16 cellular contexts compared by ENCODE assay signal in the genomic region with DNA sequence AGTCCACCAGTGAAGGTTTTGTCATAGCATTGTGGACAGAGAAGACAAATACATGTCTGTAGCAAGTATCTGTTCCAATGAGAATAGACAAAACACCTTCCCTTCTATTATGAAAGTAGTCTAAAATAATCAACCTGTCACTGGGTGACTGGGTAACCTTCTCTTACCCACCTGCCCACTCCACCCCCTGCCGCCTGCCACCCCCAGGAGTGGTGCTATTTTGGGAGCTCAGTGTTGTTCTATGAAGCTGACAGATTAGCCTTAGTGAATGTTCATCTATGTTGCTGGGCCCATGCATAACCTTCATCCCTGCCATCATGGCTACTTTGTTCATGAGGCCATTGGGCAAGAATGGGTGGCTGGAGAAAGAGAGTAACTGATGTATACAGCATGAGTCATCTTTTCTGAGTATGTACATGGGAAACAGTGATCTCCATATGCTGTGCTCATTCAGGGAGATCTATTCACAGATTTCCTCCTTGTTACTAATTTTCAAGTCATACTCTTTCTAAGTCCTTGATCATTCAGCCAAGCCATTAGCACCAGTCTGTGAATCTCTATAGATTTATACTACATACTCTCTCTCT. TPM values are rescaled to one million over a fixed set of nuclear protein-coding genes. Genes with fewer than 3 reads are reported as not detected.
DNase-seq lines count a peak whose midpoint lies in the region; ATAC-seq, FAIRE-seq and TF ChIP-seq lines count a peak whose summit lies in the region.
"Had no signal": no experiment of that assay in that cellular context is flagged by ENCODE, and none has a peak within 500 bp of the region (broad histone marks: within the 10 kb centered on the region; RNA-seq: fewer than 3 reads in every experiment).

No MANE protein-coding gene starts in this region.

- FAIRE-seq in endothelial cell of umbilical vein (lab: Jason Lieb, UNC), result no peak
- peak; percentile 84 for FAIRE-seq in keratinocyte (lab: Jason Lieb, UNC)
- FAIRE-seq: G401.6, GM12891 had no signal

- no peak overlapping the region for H3K9ac ChIP-seq in PC-3 (ENCODE audit: low read length)
- H3K9ac ChIP-seq in endothelial cell of umbilical vein (replicated peaks; ENCODE audit: extremely low read depth, insufficient read depth, low read length), result no peak overlapping the region
- H3K9ac ChIP-seq in keratinocyte (ENCODE audit: control insufficient read depth, extremely low read depth, insufficient read depth, low read length), result no peak overlapping the region
- H3K9ac ChIP-seq: BLaER1 had no signal

- H3K9me1 ChIP-seq in endothelial cell of umbilical vein (replicated peaks; ENCODE audit: control insufficient read depth, extremely low read depth, insufficient read depth, low read length) (no peaks in the 10 kb centered on the region), keratinocyte (ENCODE audit: control insufficient read depth, extremely low read depth, insufficient read depth, low read length) (no peaks in the 10 kb centered on the region)

- no peak overlapping the region for H3K4me3 ChIP-seq in PC-3 (ENCODE audit: low read length)
- no peak overlapping the region for H3K4me3 ChIP-seq in endothelial cell of umbilical vein (replicated peaks in 1 of 3; ENCODE audit: insufficient read depth in 1 of 3, low read depth in 1 of 3, low read length in 3 of 3)
- no peak overlapping the region for H3K4me3 ChIP-seq in keratinocyte (ENCODE audit: control insufficient read depth in 2 of 3, extremely low read depth in 1 of 3, insufficient read depth in 2 of 3, low read depth in 1 of 3, low read length in 3 of 3)
- H3K4me3 ChIP-seq in hepatocyte, result no peak overlapping the region
- H3K4me3 ChIP-seq: BLaER1, GM23338, Peyer's patch, SJCRH30 had no signal

- BruUV-seq in PC-3 (replicated peaks; lab: Mats Ljungman, UMichigan) (no TSS peak), endothelial cell of umbilical vein (replicated peaks; lab: Mats Ljungman, UMichigan) (no TSS peak)

- WGBS in hepatocyte (ENCODE audit: low lambda C conversion rate, missing lambda C conversion rate), result 100% methylated on average over 1 of the region's 1 CpG

- H3K4me2 ChIP-seq in PC-3 (ENCODE audit: low read length) (no peak overlapping the region), endothelial cell of umbilical vein (ENCODE audit: insufficient read depth, low read length) (no peak overlapping the region), keratinocyte (ENCODE audit: control insufficient read depth, extremely low read depth, insufficient read depth, low read depth, low read length) (no peak overlapping the region), hepatocyte (no peak overlapping the region)
- H3K4me2 ChIP-seq: BLaER1, GM23338 had no signal

- POLR2A ChIA-PET in PC-3 (lab: Charles Lee; ENCODE audit: unreplicated experiment) (no interaction called here), endothelial cell of umbilical vein (lab: Charles Lee) (no interaction called here)

- TF ChIP-seq CTCF in PC-3 (conservative IDR thresholded peaks at IDR 0.05; ENCODE audit: low read depth, low read length) (no peak), endothelial cell of umbilical vein (IDR thresholded peaks at IDR 0.05; ENCODE audit: extremely low read depth in 1 of 2, insufficient read depth in 1 of 2, low read depth in 1 of 2, low read length in 2 of 2) (no peak), keratinocyte (optimal IDR thresholded peaks at IDR 0.05 in 1 of 3, IDR thresholded peaks at IDR 0.05 in 1 of 3, conservative IDR thresholded peaks at IDR 0.05 in 1 of 3; ENCODE audit: extremely low read depth in 1 of 3, insufficient read depth in 2 of 3, low read length in 3 of 3) (no peak), hepatocyte (IDR thresholded peaks at IDR 0.05; ENCODE audit: poor library complexity) (no peak)

- H3K27me3 ChIP-seq in PC-3 (ENCODE audit: low read length) (peaks cover 32% of the 10 kb centered on the region), endothelial cell of umbilical vein (ENCODE audit: control insufficient read depth in 2 of 2, insufficient read depth in 2 of 2, low read length in 2 of 2) (no peaks in the 10 kb centered on the region), keratinocyte (ENCODE audit: control insufficient read depth, extremely low read depth, insufficient read depth, low read length) (no peaks in the 10 kb centered on the region), hepatocyte (no peaks in the 10 kb centered on the region)
- H3K27me3 ChIP-seq: BLaER1, Peyer's patch, SJCRH30 had no signal

- H3K27ac ChIP-seq in PC-3 (ENCODE audit: low read length), result no peak overlapping the region
- no peak overlapping the region for H3K27ac ChIP-seq in endothelial cell of umbilical vein (ENCODE audit: insufficient read depth, low read depth, low read length)
- H3K27ac ChIP-seq in keratinocyte (ENCODE audit: control insufficient read depth, insufficient read depth, low read length), result no peak overlapping the region
- H3K27ac ChIP-seq in hepatocyte, result no peak overlapping the region
- H3K27ac ChIP-seq: BLaER1, Peyer's patch, SJCRH30 had no signal

- dilution Hi-C loops in endothelial cell of umbilical vein (cut with MboI; ENCODE audit: extremely low pct_ligation_motif_present, low sequenced_read_pairs) (no loop called here), keratinocyte (cut with MboI; ENCODE audit: extremely low pct_ligation_motif_present, low sequenced_read_pairs) (no loop called here)

- H3K79me2 ChIP-seq in PC-3 (ENCODE audit: low read length) (no peaks in the 10 kb centered on the region), endothelial cell of umbilical vein (ENCODE audit: control insufficient read depth, insufficient read depth, low read length) (no peaks in the 10 kb centered on the region), keratinocyte (ENCODE audit: control insufficient read depth, insufficient read depth, low read length) (peaks cover 34% of the 10 kb centered on the region), hepatocyte (peaks cover 6% of the 10 kb centered on the region)

- DNase-seq in DMS53 treated with DMSO at 0.1 percent for 48 hours (lab: John Stamatoyannopoulos, UW; ENCODE audit: unreplicated experiment) (peak; percentile 27), PC-3 (peak; percentile 31), endothelial cell of umbilical vein (ENCODE audit: low read depth, low spot score) (no peak), keratinocyte (ENCODE audit: low read depth, low spot score) (peak; percentile 66), hepatocyte (ENCODE audit: low spot score) (no peak), NCI-H1417 treated with DMSO at 0.1 percent for 48 hours (lab: John Stamatoyannopoulos, UW) (no peak)
- no peak for DNase-seq in activated CD4-positive, alpha-beta T cell treated with anti-CD3 and anti-CD28 coated beads, Interleukin-2, amount 50 U/mL, for 1 hour
- DNase-seq: DMS153, NCI-H1694, NCI-H510A treated with DMSO at 0.1 percent for 48 hours, Peyer's patch, SJCRH30 had no signal

- H4K20me1 ChIP-seq in PC-3 (ENCODE audit: low read length) (no peaks in the 10 kb centered on the region), endothelial cell of umbilical vein (replicated peaks; ENCODE audit: control insufficient read depth, extremely low read depth, insufficient read depth, low read length) (no peaks in the 10 kb centered on the region), keratinocyte (ENCODE audit: control insufficient read depth, extremely low read depth, insufficient read depth, low read length) (no peaks in the 10 kb centered on the region), hepatocyte (ENCODE audit: insufficient read depth, poor library complexity, severe bottlenecking) (no peaks in the 10 kb centered on the region)
- H4K20me1 ChIP-seq: BLaER1 had no signal

- H3K9me2 ChIP-seq in PC-3 (replicated peaks; ENCODE audit: low read length), result no peaks in the 10 kb centered on the region
- no peaks in the 10 kb centered on the region for H3K9me2 ChIP-seq in hepatocyte (replicated peaks; ENCODE audit: insufficient read depth)

- H2AFZ ChIP-seq in PC-3 (ENCODE audit: low read length), result no peak overlapping the region
- no peak overlapping the region for H2AFZ ChIP-seq in endothelial cell of umbilical vein (ENCODE audit: low read depth, low read length)
- H2AFZ ChIP-seq in keratinocyte (ENCODE audit: control insufficient read depth, low read length), result no peak overlapping the region
- no peak overlapping the region for H2AFZ ChIP-seq in hepatocyte
- H2AFZ ChIP-seq: GM23338 had no signal

- CTCF ChIA-PET in PC-3 (lab: Charles Lee), result no interaction called here
- CTCF ChIA-PET in endothelial cell of umbilical vein (lab: Charles Lee), result no interaction called here

- H3F3A ChIP-seq in PC-3 (ENCODE audit: low read length, unreplicated experiment), result no peaks in the 10 kb centered on the region

- H3K36me3 ChIP-seq in PC-3 (ENCODE audit: low read depth, low read length) (no peaks in the 10 kb centered on the region), endothelial cell of umbilical vein (ENCODE audit: control insufficient read depth in 2 of 2, extremely low read depth in 1 of 2, insufficient read depth in 2 of 2, low read length in 2 of 2) (no peaks in the 10 kb centered on the region), keratinocyte (ENCODE audit: control insufficient read depth in 2 of 2, extremely low read depth in 1 of 2, insufficient read depth in 2 of 2, low read length in 2 of 2) (no peaks in the 10 kb centered on the region), hepatocyte (replicated peaks; ENCODE audit: insufficient read depth, low read depth) (no peaks in the 10 kb centered on the region)
- H3K36me3 ChIP-seq: Peyer's patch, SJCRH30 had no signal

- no peak for ATAC-seq in PC-3
- ATAC-seq: GM23338 had no signal

- H3K4me1 ChIP-seq in PC-3 (ENCODE audit: insufficient read depth, low read length) (no peaks in the 10 kb centered on the region), endothelial cell of umbilical vein (ENCODE audit: control insufficient read depth, extremely low read depth, insufficient read depth, low read length) (peaks cover 5% of the 10 kb centered on the region), keratinocyte (ENCODE audit: control insufficient read depth, extremely low read depth, insufficient read depth, low read length) (peaks cover 23% of the 10 kb centered on the region), hepatocyte (ENCODE audit: insufficient read depth) (no peaks in the 10 kb centered on the region)
- H3K4me1 ChIP-seq: BLaER1, Peyer's patch, SJCRH30 had no signal

- H3K9me3 ChIP-seq in PC-3 (ENCODE audit: low read length), result no peaks in the 10 kb centered on the region
- no peaks in the 10 kb centered on the region for H3K9me3 ChIP-seq in endothelial cell of umbilical vein (replicated peaks; ENCODE audit: control insufficient read depth, insufficient read depth, low read length)
- no peaks in the 10 kb centered on the region for H3K9me3 ChIP-seq in keratinocyte (ENCODE audit: control insufficient read depth, low read depth, low read length)
- H3K9me3 ChIP-seq in hepatocyte (ENCODE audit: low read depth), result no peaks in the 10 kb centered on the region
- H3K9me3 ChIP-seq: BLaER1, Peyer's patch, SJCRH30 had no signal

- TF ChIP-seq POLR2A in endothelial cell of umbilical vein (IDR thresholded peaks at IDR 0.05; ENCODE audit: low read depth, low read length), result no peak

- intact Hi-C loops in PC-3 (cut with micrococcal nuclease) (no loop called here), endothelial cell of umbilical vein (cut with micrococcal nuclease) (no loop called here)

RNA-seq across cellular contexts. Expression of gene MARK1, which starts 24.8 kb away (rescaled TPM):
- total RNA-seq in PC-3 (2014; rRNA removed) (0.40 and 1.5 TPM in 2 replicates), endothelial cell of umbilical vein (5.5 and 6.0 TPM in 2 replicates), hepatocyte (5.7 and 7.1 TPM in 2 replicates)
- polyA plus RNA-seq in endothelial cell of umbilical vein (1.2 and 1.4 TPM in 2 replicates), keratinocyte (6.1 to 11.3 TPM (median 8.4 TPM) in 3 replicates), hepatocyte (1.9 and 4.5 TPM in 2 replicates)
- 1.6 and 1.9 TPM in 2 replicates for polyA plus RNA-seq in endothelial cell of umbilical vein (2011; cell fraction: cytosol; rRNA removed)
- polyA plus RNA-seq in endothelial cell of umbilical vein (2011; cell fraction: nucleus; rRNA removed), result 5.2 and 5.5 TPM in 2 replicates
- polyA plus RNA-seq in endothelial cell of umbilical vein (2012), result 3.1 and 3.3 TPM in 2 replicates
- polyA minus RNA-seq in endothelial cell of umbilical vein (1.6 and 2.2 TPM in 2 replicates), keratinocyte (3.4 to 5.9 TPM (median 5.2 TPM) in 3 replicates)
- polyA minus RNA-seq in endothelial cell of umbilical vein (2011; cell fraction: cytosol; rRNA and poly(A)+ RNA removed), result 9.2 TPM
- 4.3 and 4.6 TPM in 2 replicates for polyA minus RNA-seq in endothelial cell of umbilical vein (2011; cell fraction: nucleus; rRNA and poly(A)+ RNA removed)
- 13.5 TPM for polyA plus RNA-seq in keratinocyte (2011; ENCODE audit: low read depth)
- 9.4 and 10.4 TPM in 2 replicates for polyA plus RNA-seq in keratinocyte (2011; cell fraction: cytosol; rRNA removed)
- 13.5 and 18.8 TPM in 2 replicates for polyA plus RNA-seq in keratinocyte (2011; cell fraction: nucleus; rRNA removed)
- 8.8 and 10.9 TPM in 2 replicates for polyA plus RNA-seq in keratinocyte (2012; ENCODE audit: low replicate concordance)
- polyA minus RNA-seq in keratinocyte (2011; cell fraction: cytosol; rRNA and poly(A)+ RNA removed), result 7.7 TPM
- polyA minus RNA-seq in keratinocyte (2011; cell fraction: nucleus; rRNA and poly(A)+ RNA removed), result 10.2 and 23.0 TPM in 2 replicates

Comparison
In these comparisons a context has a peak if more than half of its experiments do, and no peak if none do; other contexts are left out.
1. DNase-seq: peak in DMS53 treated with DMSO at 0.1 percent for 48 hours (single experiment), PC-3 (single experiment) and keratinocyte (single experiment); none in endothelial cell of umbilical vein (single experiment), activated CD4-positive, alpha-beta T cell treated with anti-CD3 and anti-CD28 coated beads, Interleukin-2, amount 50 U/mL, for 1 hour (single experiment), hepatocyte (single experiment) and NCI-H1417 treated with DMSO at 0.1 percent for 48 hours (single experiment).